Comparison of ENCODE assay signal across 1 cellular context in genomic region chr5:39891376-39891775, GRCh38.
TF ChIP-seq lines count a peak whose summit lies in the region.

No MANE protein-coding gene starts in this region.

TF ChIP-seq in GM23338, 12 proteins besides CTCF, POLR2A, EP300 and RAD21 (continued from another document):
- TF ChIP-seq ZNF462 (CRISPR knock-in tag; IDR thresholded peaks at IDR 0.05) (no peak), STAT1 (IDR thresholded peaks at IDR 0.05; ENCODE audit: unreplicated experiment) (no peak), ETS1 (IDR thresholded peaks at IDR 0.05) (no peak), REST (IDR thresholded peaks at IDR 0.05; ENCODE audit: unreplicated experiment) (no peak), ZNF114 (CRISPR knock-in tag; IDR thresholded peaks at IDR 0.05) (no peak), JUNB (IDR thresholded peaks at IDR 0.05; ENCODE audit: unreplicated experiment) (no peak), EZH2 (IDR thresholded peaks at IDR 0.05; ENCODE audit: low read depth, unreplicated experiment) (no peak), NANOG (IDR thresholded peaks at IDR 0.05; ENCODE audit: borderline replicate concordance) (no peak), ZNF331 (CRISPR knock-in tag; IDR thresholded peaks at IDR 0.05; ENCODE audit: low read depth) (no peak)
